1 cellular context compared by ENCODE assay signal in genomic region chr2:218990612-218991011, GRCh38.
A peak's percentile ranks its signal among the peaks of the same experiment; 100 is the strongest.
TF ChIP-seq lines count a peak whose summit lies in the region.

No MANE protein-coding gene starts in this region.

TF ChIP-seq in GM23338, 12 proteins besides CTCF, POLR2A, EP300 and RAD21:
- TF ChIP-seq POLR2AphosphoS5 (IDR thresholded peaks at IDR 0.05; ENCODE audit: low read depth) (no peak), EZH2phosphoT487 (IDR thresholded peaks at IDR 0.05; ENCODE audit: unreplicated experiment) (no peak), ZNF462 (CRISPR knock-in tag; IDR thresholded peaks at IDR 0.05) (no peak), STAT1 (IDR thresholded peaks at IDR 0.05; ENCODE audit: unreplicated experiment) (no peak), NANOG (IDR thresholded peaks at IDR 0.05; ENCODE audit: borderline replicate concordance) (no peak), EZH2 (IDR thresholded peaks at IDR 0.05; ENCODE audit: low read depth, unreplicated experiment) (peak; percentile 86)
TF ChIP-seq in GM23338: peak in this region for 1.
